Comparison of ENCODE assay signal across 16 cellular contexts in genomic region chr15:69099976-69100375, GRCh38.
"Had no signal": no experiment of that assay in that cellular context is flagged by ENCODE, and none has a peak within 500 bp of the region (broad histone marks: within the 10 kb centered on the region; RNA-seq: fewer than 3 reads in every experiment).

No MANE protein-coding gene starts in this region.

- H3K9me3 Mint-ChIP-seq: activated CD4-positive, alpha-beta memory T cell treated with anti-CD3 and anti-CD28 coated beads, Interleukin-2, amount 10 ng/mL, durations not matched to agents 7 days and 5 days; activated naive CD8-positive, alpha-beta T cell treated with anti-CD3 and anti-CD28 coated beads for 36 hours; activated T-helper 17 cell treated with anti-CD3 and anti-CD28 coated beads, Interleukin-2, amount 50 U/mL, for 72 hours; effector memory CD8-positive, alpha-beta T cell; naive B cell; neural crest cell; stimulated activated naive B cell treated with anti-CD40 and anti-IgM and Interleukin-4, amounts not matched to agents 10 μg/mL and 1 μg/mL and 100 μg/mL, for 72 hours had no signal

- H3K27me3 Mint-ChIP-seq: activated CD4-positive, alpha-beta T cell treated with anti-CD3 and anti-CD28 coated beads for 36 hours; activated naive CD8-positive, alpha-beta T cell treated with anti-CD3 and anti-CD28 coated beads for 36 hours; activated T-helper 17 cell treated with anti-CD3 and anti-CD28 coated beads, Interleukin-2, amount 50 U/mL, for 72 hours; effector memory CD8-positive, alpha-beta T cell had no signal

- DNase-seq: activated CD4-positive, alpha-beta memory T cell treated with anti-CD3 and anti-CD28 coated beads, Interleukin-2, amount 10 ng/mL, durations not matched to agents 7 days and 5 days; activated CD4-positive, alpha-beta T cell treated with anti-CD3 and anti-CD28 coated beads for 36 hours; activated CD8-positive, alpha-beta memory T cell treated with anti-CD3 and anti-CD28 coated beads, Interleukin-2, amount 10 ng/mL, durations not matched to agents 7 days and 5 days; activated naive CD4-positive, alpha-beta T cell; activated naive CD8-positive, alpha-beta T cell treated with anti-CD3 and anti-CD28 coated beads for 36 hours; amniotic stem cell; effector memory CD8-positive, alpha-beta T cell; esophagus squamous epithelium; immature natural killer cell; mucosa of descending colon; naive B cell; stimulated activated naive B cell treated with anti-CD40 and anti-IgM and Interleukin-4, amounts not matched to agents 10 μg/mL and 1 μg/mL and 100 μg/mL, for 72 hours; upper lobe of right lung had no signal

- H3K36me3 Mint-ChIP-seq: activated CD8-positive, alpha-beta memory T cell treated with anti-CD3 and anti-CD28 coated beads, Interleukin-2, amount 10 ng/mL, durations not matched to agents 7 days and 5 days; activated naive CD8-positive, alpha-beta T cell treated with anti-CD3 and anti-CD28 coated beads for 36 hours; immature natural killer cell; memory B cell; naive B cell; stimulated activated naive B cell treated with anti-CD40 and anti-IgM and Interleukin-4, amounts not matched to agents 10 μg/mL and 1 μg/mL and 100 μg/mL, for 72 hours had no signal

- H3K4me3 Mint-ChIP-seq: activated CD4-positive, alpha-beta memory T cell treated with anti-CD3 and anti-CD28 coated beads, Interleukin-2, amount 10 ng/mL, durations not matched to agents 7 days and 5 days; activated CD4-positive, alpha-beta T cell treated with anti-CD3 and anti-CD28 coated beads for 36 hours; activated CD8-positive, alpha-beta memory T cell treated with anti-CD3 and anti-CD28 coated beads, Interleukin-2, amount 10 ng/mL, durations not matched to agents 7 days and 5 days; activated naive CD8-positive, alpha-beta T cell treated with anti-CD3 and anti-CD28 coated beads for 36 hours; activated T-helper 17 cell treated with anti-CD3 and anti-CD28 coated beads, Interleukin-2, amount 50 U/mL, for 72 hours; effector memory CD8-positive, alpha-beta T cell; immature natural killer cell; memory B cell; naive B cell; neural crest cell; stimulated activated naive B cell treated with anti-CD40 and anti-IgM and Interleukin-4, amounts not matched to agents 10 μg/mL and 1 μg/mL and 100 μg/mL, for 72 hours had no signal

- H3K4me1 Mint-ChIP-seq: naive B cell had no signal

- H3K27ac Mint-ChIP-seq: activated CD4-positive, alpha-beta memory T cell treated with anti-CD3 and anti-CD28 coated beads, Interleukin-2, amount 10 ng/mL, durations not matched to agents 7 days and 5 days; activated CD4-positive, alpha-beta T cell treated with anti-CD3 and anti-CD28 coated beads for 36 hours; activated CD8-positive, alpha-beta memory T cell treated with anti-CD3 and anti-CD28 coated beads, Interleukin-2, amount 10 ng/mL, durations not matched to agents 7 days and 5 days; activated naive CD8-positive, alpha-beta T cell treated with anti-CD3 and anti-CD28 coated beads for 36 hours; activated T-helper 17 cell treated with anti-CD3 and anti-CD28 coated beads, Interleukin-2, amount 50 U/mL, for 72 hours; effector memory CD8-positive, alpha-beta T cell; immature natural killer cell; memory B cell; naive B cell; stimulated activated naive B cell treated with anti-CD40 and anti-IgM and Interleukin-4, amounts not matched to agents 10 μg/mL and 1 μg/mL and 100 μg/mL, for 72 hours had no signal
